In the genomic region with DNA sequence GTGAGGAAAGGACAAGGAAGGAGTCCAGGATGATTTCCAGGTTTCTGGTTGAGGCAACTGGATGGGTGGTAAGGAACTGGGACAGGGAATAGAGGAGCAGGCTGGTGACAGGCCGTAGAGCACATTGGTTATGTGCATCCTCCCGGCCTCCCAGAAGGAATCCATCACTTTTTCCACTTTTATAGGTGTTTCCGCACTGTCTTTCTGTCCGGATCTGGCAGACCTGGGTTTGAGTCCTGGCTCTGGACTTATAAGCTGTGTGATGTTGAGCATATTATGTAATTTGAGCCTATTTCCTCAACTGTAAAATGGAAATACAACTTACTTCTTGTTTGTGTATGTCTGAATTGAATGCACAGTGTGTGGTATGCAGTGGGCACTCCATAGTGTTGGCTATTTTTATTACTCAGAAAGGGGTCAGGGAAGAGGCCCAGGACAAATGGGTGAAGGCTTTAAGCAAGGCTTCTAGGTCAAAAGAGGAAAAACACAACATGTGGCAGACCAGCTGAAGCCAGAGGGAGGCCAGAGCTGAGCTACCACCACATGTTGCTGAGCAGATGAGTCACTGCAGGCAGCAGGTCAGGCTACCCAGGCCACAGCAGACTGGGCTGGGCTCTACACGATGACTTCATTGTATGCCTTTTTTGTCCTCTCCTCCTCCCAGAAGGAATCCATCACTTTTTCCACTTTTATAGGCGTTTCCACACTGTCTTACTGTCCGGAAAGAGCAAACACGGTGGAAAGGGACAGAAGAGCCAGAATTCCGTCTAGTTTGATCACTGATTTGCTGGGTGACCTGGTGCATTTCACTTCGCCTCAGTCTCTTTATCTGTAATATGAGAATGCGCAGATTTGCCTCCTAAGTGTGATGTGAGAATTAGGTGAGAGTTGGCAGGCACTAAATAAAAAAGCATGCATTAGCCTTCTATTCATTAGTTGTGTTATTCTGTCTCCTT, we compare ENCODE assay signal across 8 cellular contexts. TPM values are rescaled to one million over a fixed set of nuclear protein-coding genes. Genes with fewer than 3 reads are reported as not detected.
DNase-seq lines count a peak whose midpoint lies in the region; ATAC-seq and TF ChIP-seq lines count a peak whose summit lies in the region.

No MANE protein-coding gene starts in this region.

- H3K27me3 ChIP-seq in AG04450 (ENCODE audit: control insufficient read depth, insufficient read depth, low read length), result no peaks in the 10 kb centered on the region
- no peaks in the 10 kb centered on the region for H3K27me3 ChIP-seq in SK-N-SH (ENCODE audit: insufficient read depth)
- no peaks in the 10 kb centered on the region for H3K27me3 ChIP-seq in layer of hippocampus (ENCODE audit: control insufficient read depth, insufficient read depth, low read length)

- POLR2A ChIA-PET in AG04450 (lab: Yijun Ruan, JAX) (interaction anchor here (1.4 kb wide), 1 partner anchor 116 kb away, joined by 6 read pairs; a partner anchor contains a TSS), SK-N-SH (lab: Yijun Ruan, JAX) (interaction anchor here (1.8 kb wide), 1 partner anchor 281 kb away, joined by 5 read pairs; a partner anchor contains a TSS)

- H3F3A ChIP-seq in SK-N-SH (replicated peaks; ENCODE audit: insufficient read depth), result peaks cover 11% of the 10 kb centered on the region

- H3K4me2 ChIP-seq in SK-N-SH, result peak overlapping the region; percentile 85

- H3K79me2 ChIP-seq in SK-N-SH (ENCODE audit: insufficient read depth), result peaks cover 38% of the 10 kb centered on the region

- H3K9ac ChIP-seq in SK-N-SH, result peak overlapping the region; percentile 92

- no peaks in the 10 kb centered on the region for H3K9me2 ChIP-seq in SK-N-SH

- H3K4me1 ChIP-seq in SK-N-SH (ENCODE audit: control insufficient read depth in 1 of 2, insufficient read depth in 2 of 2, low read depth in 1 of 2, low read length in 1 of 2), result peaks cover 6 to 13% of the 10 kb centered on the region in 2 experiments; a peak in 3 of 4 replicates

- H3K4me3 ChIP-seq in AG04450 (ENCODE audit: low read depth, low read length) (peak overlapping the region; percentile 68), SK-N-SH (ENCODE audit: low read depth in 2 of 2, low read length in 1 of 2) (peak overlapping the region; percentile 53 to 82)

- CTCF ChIA-PET in AG04450 (lab: Charles Lee), result no interaction called here
- CTCF ChIA-PET in SK-N-SH (lab: Yijun Ruan, JAX), result no interaction called here

- H3K27ac ChIP-seq in AG04450 (ENCODE audit: low read depth, low read length) (peak overlapping the region; percentile 88), SK-N-SH (ENCODE audit: low read depth in 2 of 2, low read length in 1 of 2) (peak overlapping the region; percentile 93 to 98), layer of hippocampus (ENCODE audit: low read depth, low read length) (peak overlapping the region; percentile 31)

- peak overlapping the region; percentile 97 for H2AFZ ChIP-seq in SK-N-SH (ENCODE audit: low read depth)

- TF ChIP-seq CTCF in AG04450 (IDR thresholded peaks at IDR 0.05; ENCODE audit: low read depth, low read length) (no peak), GM10266 (IDR thresholded peaks at IDR 0.05; ENCODE audit: control insufficient read depth, insufficient read depth, low read depth, missing control alignments) (no peak), SK-N-SH (IDR thresholded peaks at IDR 0.05) (no peak)

- TF ChIP-seq RAD21 in SK-N-SH (IDR thresholded peaks at IDR 0.05; ENCODE audit: low read length), result no peak

- ATAC-seq in GM21526 (IDR thresholded peaks at IDR 0.05; ENCODE audit: low FRiP score, unreplicated experiment), result no peak

- H3K9me3 ChIP-seq in AG04450 (ENCODE audit: control insufficient read depth, insufficient read depth, low read length) (no peaks in the 10 kb centered on the region), SK-N-SH (no peaks in the 10 kb centered on the region)

- WGBS in SK-N-SH (ENCODE audit: low lambda C conversion rate), result 37% methylated on average over 11 of the region's 11 CpGs

- no peak for TF ChIP-seq EP300 in SK-N-SH (IDR thresholded peaks at IDR 0.05; ENCODE audit: borderline replicate concordance in 1 of 2, low read depth in 1 of 2, low read length in 1 of 2)

- 0 out of 2 replicates have a peak, but pooled peaks cover 5% of the 10 kb centered on the region for H4K20me1 ChIP-seq in SK-N-SH (ENCODE audit: insufficient read depth)

- peaks cover 0 to 4% of the 10 kb centered on the region in 2 experiments for H3K36me3 ChIP-seq in SK-N-SH (replicated peaks in 1 of 2; ENCODE audit: control insufficient read depth in 1 of 2, insufficient read depth in 2 of 2, low read length in 1 of 2)

- DNase-seq in AG04450 (ENCODE audit: low read depth, low spot score) (peak; percentile 95), GM10266 (ENCODE audit: extremely low spot score) (peak; percentile 77), LHCN-M2 (ENCODE audit: low read depth) (peak; percentile 98), SK-N-SH (peak; percentile 81), dermis microvascular lymphatic vessel endothelial cell (ENCODE audit: low read depth in 2 of 2) (peak; percentile 85 to 96)
- DNase-seq in stimulated activated CD8-positive, alpha-beta memory T cell treated with anti-CD3 and anti-CD28 coated beads, Interleukin-4, amount 100 ng/mL, for 48 hours, result peak; percentile 40

TF ChIP-seq in SK-N-SH, 30 proteins besides CTCF, POLR2A, EP300 and RAD21 (continues in another document):
- TF ChIP-seq SMC3 (IDR thresholded peaks at IDR 0.05; ENCODE audit: low read depth, low read length) (no peak), RCOR1 (IDR thresholded peaks at IDR 0.05; ENCODE audit: low read length) (no peak), TAF1 (IDR thresholded peaks at IDR 0.05; ENCODE audit: borderline replicate concordance, low read depth, low read length) (no peak), RXRA (IDR thresholded peaks at IDR 0.05; ENCODE audit: borderline replicate concordance, low read depth) (no peak), YY1 (IDR thresholded peaks at IDR 0.05; ENCODE audit: low read depth) (no peak), SIN3A (IDR thresholded peaks at IDR 0.05; ENCODE audit: borderline replicate concordance, low read depth, low read length) (peak; percentile 92; the same call in 1 of the 2 replicates), FOSL2 (IDR thresholded peaks at IDR 0.05; ENCODE audit: borderline replicate concordance, low read depth) (peak; percentile 90), CHD2 (IDR thresholded peaks at IDR 0.05; ENCODE audit: low read length, partially characterized antibody) (no peak), JUND (IDR thresholded peaks at IDR 0.05) (peak; percentile 79), MXI1 (IDR thresholded peaks at IDR 0.05; ENCODE audit: low read depth, low read length) (peak; percentile 68; the same call in 1 of the 2 replicates), GATA2 (CRISPR knock-in tag; IDR thresholded peaks at IDR 0.05) (no peak), RFX5 (IDR thresholded peaks at IDR 0.05; ENCODE audit: low read length) (no peak)
- TF ChIP-seq, protein P1, sequence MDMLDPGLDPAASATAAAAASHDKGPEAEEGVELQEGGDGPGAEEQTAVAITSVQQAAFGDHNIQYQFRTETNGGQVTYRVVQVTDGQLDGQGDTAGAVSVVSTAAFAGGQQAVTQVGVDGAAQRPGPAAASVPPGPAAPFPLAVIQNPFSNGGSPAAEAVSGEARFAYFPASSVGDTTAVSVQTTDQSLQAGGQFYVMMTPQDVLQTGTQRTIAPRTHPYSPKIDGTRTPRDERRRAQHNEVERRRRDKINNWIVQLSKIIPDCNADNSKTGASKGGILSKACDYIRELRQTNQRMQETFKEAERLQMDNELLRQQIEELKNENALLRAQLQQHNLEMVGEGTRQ (IDR thresholded peaks at IDR 0.05; ENCODE audit: borderline replicate concordance, low read depth, low read length), result no peak
- TF ChIP-seq, protein P2, sequence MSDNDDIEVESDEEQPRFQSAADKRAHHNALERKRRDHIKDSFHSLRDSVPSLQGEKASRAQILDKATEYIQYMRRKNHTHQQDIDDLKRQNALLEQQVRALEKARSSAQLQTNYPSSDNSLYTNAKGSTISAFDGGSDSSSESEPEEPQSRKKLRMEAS (IDR thresholded peaks at IDR 0.05; ENCODE audit: low read depth), result peak; percentile 97
- TF ChIP-seq, protein P3, sequence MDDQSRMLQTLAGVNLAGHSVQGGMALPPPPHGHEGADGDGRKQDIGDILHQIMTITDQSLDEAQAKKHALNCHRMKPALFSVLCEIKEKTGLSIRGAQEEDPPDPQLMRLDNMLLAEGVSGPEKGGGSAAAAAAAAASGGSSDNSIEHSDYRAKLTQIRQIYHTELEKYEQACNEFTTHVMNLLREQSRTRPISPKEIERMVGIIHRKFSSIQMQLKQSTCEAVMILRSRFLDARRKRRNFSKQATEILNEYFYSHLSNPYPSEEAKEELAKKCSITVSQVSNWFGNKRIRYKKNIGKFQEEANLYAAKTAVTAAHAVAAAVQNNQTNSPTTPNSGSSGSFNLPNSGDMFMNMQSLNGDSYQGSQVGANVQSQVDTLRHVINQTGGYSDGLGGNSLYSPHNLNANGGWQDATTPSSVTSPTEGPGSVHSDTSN (IDR thresholded peaks at IDR 0.05), result 0 out of 2 replicates have a peak, but pooled peaks have one; percentile 27

RNA-seq across cellular contexts. Expression of a gene that starts 0.8 kb away (rescaled TPM):
- polyA plus RNA-seq in AG04450 (2011; rRNA removed), result 24.7 and 25.5 TPM in 2 replicates
- 33.2 and 39.3 TPM in 2 replicates for polyA minus RNA-seq in AG04450 (2011; rRNA and poly(A)+ RNA removed)
- 30.3 and 51.4 TPM in 2 replicates for total RNA-seq in LHCN-M2 (2014; rRNA removed)
- polyA plus RNA-seq in LHCN-M2 (2012), result 30.4 TPM
- polyA plus RNA-seq in SK-N-SH (2012; rRNA removed), result 53.4 and 69.0 TPM in 2 replicates
- polyA plus RNA-seq in SK-N-SH (2012; cell fraction: cytosol; rRNA removed), result 15.4 and 23.6 TPM in 2 replicates
- 347 and 352 TPM in 2 replicates for polyA plus RNA-seq in SK-N-SH (2012; cell fraction: nucleus; rRNA removed)
- 11.1 and 11.2 TPM in 2 replicates for total RNA-seq in dermis microvascular lymphatic vessel endothelial cell

RNA-seq across cellular contexts. Expression of a gene that starts 52.2 kb away (rescaled TPM):
- 10.3 and 13.6 TPM in 2 replicates for polyA plus RNA-seq in AG04450 (2011; rRNA removed)
- polyA minus RNA-seq in AG04450 (2011; rRNA and poly(A)+ RNA removed), result 9.8 and 13.6 TPM in 2 replicates
- 10.8 and 11.5 TPM in 2 replicates for total RNA-seq in LHCN-M2 (2014; rRNA removed)
- 10.8 TPM for polyA plus RNA-seq in LHCN-M2 (2012)
- 3.2 and 4.7 TPM in 2 replicates for polyA plus RNA-seq in SK-N-SH (2012; rRNA removed)
- 5.0 and 5.8 TPM in 2 replicates for polyA plus RNA-seq in SK-N-SH (2012; cell fraction: cytosol; rRNA removed)
- 1.9 and 3.4 TPM in 2 replicates for polyA plus RNA-seq in SK-N-SH (2012; cell fraction: nucleus; rRNA removed)
- total RNA-seq in dermis microvascular lymphatic vessel endothelial cell, result 4.1 and 5.3 TPM in 2 replicates

Comparison
In these comparisons a context has a peak if more than half of its experiments do, and no peak if none do; other contexts are left out.
1. DNase-seq: peak in every context shown above with its lines; median percentile 98 in LHCN-M2; 95 in AG04450; 90 in dermis microvascular lymphatic vessel endothelial cell; 81 in SK-N-SH; 77 in GM10266; 40 in stimulated activated CD8-positive, alpha-beta memory T cell treated with anti-CD3 and anti-CD28 coated beads, Interleukin-4, amount 100 ng/mL, for 48 hours.
2. H3K27ac ChIP-seq: peak in every context shown above with its lines; median percentile 96 in SK-N-SH; 88 in AG04450; 31 in layer of hippocampus.